ENCODE assay signal across 17 cellular contexts in genomic region chr20:61879694-61880093, GRCh38.
"Had no signal": no experiment of that assay in that cellular context is flagged by ENCODE, and none has a peak within 500 bp of the region (broad histone marks: within the 10 kb centered on the region; RNA-seq: fewer than 3 reads in every experiment).

No MANE protein-coding gene starts in this region.

- H3K4me1 ChIP-seq: Peyer's patch had no signal

- H3K36me3 ChIP-seq: MG63, Peyer's patch had no signal

- H3K4me3 ChIP-seq: MG63, Peyer's patch had no signal

- H3K27me3 ChIP-seq: MG63, Peyer's patch had no signal

- H3K9me3 ChIP-seq: MG63, Peyer's patch had no signal

- H3K27ac ChIP-seq: Peyer's patch had no signal

- DNase-seq: Karpas-422, KG1, MG63, NCI-H1092 treated with DMSO at 0.1 percent for 48 hours, NCI-H1436, NCI-H187, NCI-H2029, NCI-H2081 treated with DMSO at 0.1 percent for 48 hours, NCI-H2171, NCI-H226, NCI-H446, NCI-H510A, NCI-H69, NCI-H774, PC-3, Peyer's patch, SHP77 had no signal

- ATAC-seq: PC-3 had no signal
